Comparison of ENCODE assay signal across 8 cellular contexts in genomic region chr6:122472022-122472340, GRCh38. TPM values are rescaled to one million over a fixed set of nuclear protein-coding genes. Genes with fewer than 3 reads are reported as not detected.
A peak's percentile ranks its signal among the peaks of the same experiment; 100 is the strongest.
DNase-seq lines count a peak whose midpoint lies in the region; ATAC-seq and TF ChIP-seq lines count a peak whose summit lies in the region.

No MANE protein-coding gene starts in this region.

- ATAC-seq in HG03066 (IDR thresholded peaks at IDR 0.05; ENCODE audit: low read depth, unreplicated experiment) (peak; percentile 55), left cardiac atrium (peak; percentile 51 to 62)

- peak overlapping the region; percentile 97 to 99 (median 98) for H3K4me3 ChIP-seq in skeletal muscle tissue (ENCODE audit: low read length in 3 of 3)

- peaks cover 11% of the 10 kb centered on the region for H3K36me3 Mint-ChIP-seq in T-helper 2 cell treated with Interferon-gamma antibody and Interleukin-4, amounts not matched to agents 5 μg/mL and 100 μg/mL, for 36 hours (ENCODE audit: low read depth)

- no peaks in the 10 kb centered on the region for H3K9me3 ChIP-seq in skeletal muscle tissue (ENCODE audit: control insufficient read depth in 3 of 3, low read length in 3 of 3)

- peak overlapping the region; percentile 90 to 99 (median 97) for H3K9ac ChIP-seq in skeletal muscle tissue (ENCODE audit: low read depth in 1 of 3, low read length in 3 of 3)

- H3K27me3 Mint-ChIP-seq in T-helper 2 cell treated with Interferon-gamma antibody and Interleukin-4, amounts not matched to agents 5 μg/mL and 100 μg/mL, for 36 hours (ENCODE audit: low read depth) = no peaks in the 10 kb centered on the region

- H3K4me1 ChIP-seq in skeletal muscle tissue (ENCODE audit: control insufficient read depth in 3 of 3, insufficient read depth in 3 of 3, low read length in 3 of 3) = peaks cover 4 to 8% (median 4%) of the 10 kb centered on the region in 3 donors

- peak overlapping the region; percentile 99 for H3K27ac Mint-ChIP-seq in T-helper 2 cell treated with Interferon-gamma antibody and Interleukin-4, amounts not matched to agents 5 μg/mL and 100 μg/mL, for 36 hours

- peak overlapping the region; percentile 93 for H3K4me3 Mint-ChIP-seq in T-helper 2 cell treated with Interferon-gamma antibody and Interleukin-4, amounts not matched to agents 5 μg/mL and 100 μg/mL, for 36 hours

- no peaks in the 10 kb centered on the region for H3K27me3 ChIP-seq in skeletal muscle tissue (ENCODE audit: control insufficient read depth in 3 of 3, insufficient read depth in 3 of 3, low read length in 3 of 3)

- no peak for DNase-seq in T-helper 2 cell treated with Interferon-gamma antibody and Interleukin-4, amounts not matched to agents 5 μg/mL and 100 μg/mL, for 36 hours (ENCODE audit: low spot score)
- DNase-seq in T-helper 2 cell (no peak), left cardiac atrium (no peak), SW 1271 (lab: John Stamatoyannopoulos, UW) (no peak), GM19240 (ENCODE audit: insufficient read length, low spot score) (no peak)

- peaks cover 0 to 4% (median 0%) of the 10 kb centered on the region in 3 donors for H3K36me3 ChIP-seq in skeletal muscle tissue (ENCODE audit: control insufficient read depth in 3 of 3, insufficient read depth in 3 of 3, low read length in 3 of 3)

- TF ChIP-seq CTCF in VCaP (conservative IDR thresholded peaks at IDR 0.05) = no peak

- H3K4me1 Mint-ChIP-seq in T-helper 2 cell treated with Interferon-gamma antibody and Interleukin-4, amounts not matched to agents 5 μg/mL and 100 μg/mL, for 36 hours (ENCODE audit: low read depth) = peaks cover 20% of the 10 kb centered on the region

- peak overlapping the region; percentile 88 for H3K27ac ChIP-seq in VCaP
- peak overlapping the region; percentile 90 for H3K27ac ChIP-seq in skeletal muscle tissue (ENCODE audit: low read depth, low read length)

- no peaks in the 10 kb centered on the region for H3K9me3 Mint-ChIP-seq in T-helper 2 cell treated with Interferon-gamma antibody and Interleukin-4, amounts not matched to agents 5 μg/mL and 100 μg/mL, for 36 hours

- intact Hi-C loops in left cardiac atrium (cut with DNase I) = no loop called here

RNA-seq across cellular contexts. Expression of gene SERINC1, which starts 0.4 kb away (rescaled TPM):
- total RNA-seq in left cardiac atrium (100 to 1,000 TPM; 156 to 191 TPM), skeletal muscle tissue (176 TPM)
